Comparison of ENCODE assay signal across 8 cellular contexts in genomic region chr3:127598841-127599570, GRCh38. TPM values are rescaled to one million over a fixed set of nuclear protein-coding genes. Genes with fewer than 3 reads are reported as not detected.
DNase-seq lines count a peak whose midpoint lies in the region; ATAC-seq, FAIRE-seq and TF ChIP-seq lines count a peak whose summit lies in the region.

No MANE protein-coding gene starts in this region.

- TF ChIP-seq RAD21 in GM12878 (IDR thresholded peaks at IDR 0.05; ENCODE audit: insufficient read depth, low read depth, low read length), result no peak

- H3K27ac Mint-ChIP-seq in mesothelial cell of epicardium, result peak overlapping the region; percentile 74

- H3K9me3 Mint-ChIP-seq in mesothelial cell of epicardium, result no peaks in the 10 kb centered on the region

- H3K4me1 ChIP-seq in ACC112 (ENCODE audit: control insufficient read depth, insufficient read depth, low read length, unreplicated experiment), result peaks cover 33% of the 10 kb centered on the region
- H3K4me1 ChIP-seq in GM12878 (ENCODE audit: control insufficient read depth, insufficient read depth, low read length), result peaks cover 18% of the 10 kb centered on the region

- H3K27ac ChIP-seq in ACC112 (ENCODE audit: low read depth, low read length) (peak overlapping the region; percentile 76), GM12878 (ENCODE audit: control insufficient read depth, insufficient read depth) (peak overlapping the region; percentile 91)

- H2AFZ ChIP-seq in ACC112 (ENCODE audit: low read length, unreplicated experiment) (no peak overlapping the region), GM12878 (ENCODE audit: control insufficient read depth, low read depth, low read length) (no peak overlapping the region; the same call in 1 of the 2 replicates)

- DNase-seq in HFF-Myc (ENCODE audit: extremely low read depth, low read depth), result no peak
- DNase-seq in GM12878 (ENCODE audit: low read depth, low spot score), result no peak
- DNase-seq in mesothelial cell of epicardium (ENCODE audit: low spot score in 2 of 2, unreplicated experiment in 2 of 2), result no peak
- DNase-seq in NCI-H2227 treated with DMSO at 0.1 percent for 48 hours (lab: John Stamatoyannopoulos, UW), result no peak
- no peak for DNase-seq in cerebellar nuclear complex (lab: John Stamatoyannopoulos, UW)
- DNase-seq in NCI-H748 (lab: John Stamatoyannopoulos, UW; ENCODE audit: unreplicated experiment), result no peak

- TF ChIP-seq POLR2A in GM12878 (IDR thresholded peaks at IDR 0.05; ENCODE audit: low read depth, low read length), result no peak

- peak overlapping the region; percentile 81 for H3K4me3 ChIP-seq in ACC112 (ENCODE audit: low read depth, low read length)
- H3K4me3 ChIP-seq in HFF-Myc (replicated peaks; ENCODE audit: low read depth, low read length), result peak overlapping the region; percentile 81
- H3K4me3 ChIP-seq in GM12878, result peak overlapping the region; percentile 94

- WGBS in GM12878 (ENCODE audit: insufficient coverage, insufficient replicate concordance, low lambda C conversion rate, missing lambda C conversion rate), result 30% methylated on average over 14 of the region's 14 CpGs

- H3K27me3 Mint-ChIP-seq in mesothelial cell of epicardium (ENCODE audit: low read depth), result no peaks in the 10 kb centered on the region

- H3K4me2 ChIP-seq in GM12878 (ENCODE audit: control insufficient read depth, insufficient read depth), result peak overlapping the region; percentile 72

- peak overlapping the region; percentile 99 for H3K9ac ChIP-seq in GM12878 (ENCODE audit: control insufficient read depth, insufficient read depth, low read length)

- FAIRE-seq in GM12878 (lab: Jason Lieb, UNC), result no peak

- SMC1A ChIA-PET in GM12878 (lab: Charles Lee; ENCODE audit: uncharacterized antibody, unreplicated experiment), result interaction anchor here (0.7 to 2.0 kb wide), 6 partner anchors 10 to 154 kb away, joined by 3 to 9 read pairs (median 3); no protein-coding TSS in a partner anchor

- TF ChIP-seq CTCF in HFF-Myc (IDR thresholded peaks at IDR 0.05; ENCODE audit: low read depth, low read length, missing control alignments), result no peak
- no peak for TF ChIP-seq CTCF in GM12878 (IDR thresholded peaks at IDR 0.05 in 2 of 3, conservative IDR thresholded peaks at IDR 0.05 in 1 of 3; ENCODE audit: control insufficient read depth in 2 of 3, extremely low read depth in 1 of 3, insufficient read depth in 1 of 3, low read depth in 3 of 3, low read length in 3 of 3)
- no peak for TF ChIP-seq CTCF in mesothelial cell of epicardium (IDR thresholded peaks at IDR 0.05; ENCODE audit: unreplicated experiment)

- H3K4me3 Mint-ChIP-seq in mesothelial cell of epicardium, result peak overlapping the region; percentile 69

- H3K79me2 ChIP-seq in ACC112 (ENCODE audit: control insufficient read depth, insufficient read depth, low read length, unreplicated experiment) (peaks cover 44% of the 10 kb centered on the region), GM12878 (ENCODE audit: control insufficient read depth, insufficient read depth, low read length) (peaks cover 55% of the 10 kb centered on the region)

- no peak for TF ChIP-seq EP300 in GM12878 (IDR thresholded peaks at IDR 0.05; ENCODE audit: borderline replicate concordance in 1 of 2, control insufficient read depth in 1 of 2, low read depth in 2 of 2, low read length in 2 of 2)

- RAD21 ChIA-PET in GM12878 (lab: Charles Lee; ENCODE audit: unreplicated experiment), result interaction anchor here (1.4 to 3.0 kb wide), 4 partner anchors 7 to 245 kb away, joined by 3 to 11 read pairs (median 6); no protein-coding TSS in a partner anchor

- POLR2A ChIA-PET in GM12878 (lab: Charles Lee), result interaction anchor here (0.6 to 3.5 kb wide), 4 partner anchors 9 to 155 kb away, joined by 4 to 39 read pairs (median 4); no protein-coding TSS in a partner anchor

- CTCF ChIA-PET in GM12878 (lab: Yijun Ruan, JAX), result interaction anchor here (0.6 to 4.5 kb wide), 6 partner anchors 12 to 195 kb away, joined by 3 to 33 read pairs (median 3); no protein-coding TSS in a partner anchor

- no TSS peak for BruUV-seq in GM12878 (replicated peaks; lab: Mats Ljungman, UMichigan)

- ATAC-seq in GM12878 (no peak), HG03159 (IDR thresholded peaks at IDR 0.05; ENCODE audit: unreplicated experiment) (no peak)

- H3K9me3 ChIP-seq in GM12878 (replicated peaks; ENCODE audit: control insufficient read depth, insufficient read depth, low read length), result no peaks in the 10 kb centered on the region

- in situ Hi-C loops in GM12878 (cut with MboI), result no loop called here

- H3K36me3 Mint-ChIP-seq in mesothelial cell of epicardium, result peaks cover 16% of the 10 kb centered on the region

- H3K4me1 Mint-ChIP-seq in mesothelial cell of epicardium, result peaks cover 24% of the 10 kb centered on the region

- intact Hi-C loops in GM12878 (cut with micrococcal nuclease; ENCODE audit: unreplicated experiment), result loop anchor here (5.0 kb wide), 1 partner anchor 153 kb away; no protein-coding TSS in a partner anchor

- H3K36me3 ChIP-seq in ACC112 (ENCODE audit: insufficient read depth, low read length) (peaks cover 33% of the 10 kb centered on the region), GM12878 (ENCODE audit: control insufficient read depth in 2 of 2, insufficient read depth in 2 of 2, low read length in 1 of 2) (peaks cover 4 to 15% of the 10 kb centered on the region in 2 experiments)

- no peaks in the 10 kb centered on the region for H3K27me3 ChIP-seq in ACC112 (ENCODE audit: insufficient read depth, low read length)
- no peaks in the 10 kb centered on the region for H3K27me3 ChIP-seq in GM12878 (replicated peaks in 1 of 2; ENCODE audit: control insufficient read depth in 2 of 2, insufficient read depth in 2 of 2, low read length in 1 of 2)

- no peaks in the 10 kb centered on the region for H4K20me1 ChIP-seq in GM12878 (ENCODE audit: control insufficient read depth, insufficient read depth)

TF ChIP-seq in GM12878, 131 proteins besides CTCF, POLR2A, EP300 and RAD21 (continues in another document):
- no peak for TF ChIP-seq TCF3 (IDR thresholded peaks at IDR 0.05; ENCODE audit: borderline replicate concordance, insufficient read depth, low read depth, low read length)

RNA-seq across cellular contexts. Expression of gene MCM2, which starts 0.8 kb away (rescaled TPM):
- total RNA-seq in GM12878 (2013; cell fraction: nucleolus; rRNA removed), result 84.2 and 104 TPM in 2 replicates
- total RNA-seq in GM12878 (2014; rRNA removed), result 210 and 229 TPM in 2 replicates
- total RNA-seq in GM12878 (2014; rRNA removed; fragmentation: Illumina TruSeq; extraction: Trizol), result 89.8 and 107 TPM in 2 replicates
- 218 and 229 TPM in 2 replicates for total RNA-seq in GM12878 (2021)
- polyA plus RNA-seq in GM12878 (2011; ENCODE audit: low read depth), result 51.9 TPM
- 79.0 and 170 TPM in 2 replicates for polyA plus RNA-seq in GM12878 (2011; rRNA removed)
- 174 and 221 TPM in 2 replicates for polyA plus RNA-seq in GM12878 (2011; cell fraction: cytosol; rRNA removed)
- polyA plus RNA-seq in GM12878 (2011; cell fraction: nucleus; rRNA removed), result 218 and 309 TPM in 2 replicates
- polyA plus RNA-seq in GM12878 (2012), result 77.5 and 91.8 TPM in 2 replicates
- 38.9 and 88.2 TPM in 2 replicates for polyA plus RNA-seq in GM12878 (2014; fragmentation: Illumina TruSeq; extraction: Trizol)
- polyA plus RNA-seq in GM12878 (2014; fragmentation: Nextera tagmentation; extraction: Ambion mirVana), result 10 to 100 TPM in 1 of 2 experiments, 1 to 10 TPM in 1; 8.6 to 14.4 TPM
- polyA plus RNA-seq in GM12878 (2014; rRNA removed), result 140 and 167 TPM in 2 replicates
- 100 to 1,000 TPM; 200 to 222 TPM for polyA plus RNA-seq in GM12878 (2016; fragmentation: Nextera tagmentation; extraction: Ambion mirVana)
- 272 and 323 TPM in 2 replicates for polyA minus RNA-seq in GM12878 (2011; rRNA and poly(A)+ RNA removed)
- 143 and 145 TPM in 2 replicates for polyA minus RNA-seq in GM12878 (2011; cell fraction: cytosol; rRNA and poly(A)+ RNA removed)
- polyA minus RNA-seq in GM12878 (2011; cell fraction: nucleus; rRNA and poly(A)+ RNA removed), result 66.6 and 116 TPM in 2 replicates
- 55.2 to 59.1 TPM (median 58.7 TPM) in 3 replicates for total RNA-seq in mesothelial cell of epicardium

RNA-seq across cellular contexts. Expression of gene TPRA1, which starts 8.5 kb away (rescaled TPM):
- 27.5 and 31.1 TPM in 2 replicates for total RNA-seq in GM12878 (2013; cell fraction: nucleolus; rRNA removed)
- total RNA-seq in GM12878 (2014; rRNA removed) (32.7 and 35.7 TPM in 2 replicates), GM12878 (2014; rRNA removed; fragmentation: Illumina TruSeq; extraction: Trizol) (11.1 and 11.4 TPM in 2 replicates), GM12878 (2021) (24.4 and 30.4 TPM in 2 replicates), mesothelial cell of epicardium (37.2 to 39.0 TPM (median 37.2 TPM) in 3 replicates)
- polyA plus RNA-seq in GM12878 (2011; ENCODE audit: low read depth), result 9.5 TPM
- polyA plus RNA-seq in GM12878 (2011; rRNA removed) (9.8 and 22.9 TPM in 2 replicates), GM12878 (2014; fragmentation: Illumina TruSeq; extraction: Trizol) (4.2 and 12.8 TPM in 2 replicates), GM12878 (2014; fragmentation: Nextera tagmentation; extraction: Ambion mirVana) (1 to 10 TPM; 1.8 to 3.6 TPM), GM12878 (2014; rRNA removed) (33.3 and 33.7 TPM in 2 replicates), GM12878 (2016; fragmentation: Nextera tagmentation; extraction: Ambion mirVana) (10 to 100 TPM; 34.2 to 39.6 TPM)
- polyA plus RNA-seq in GM12878 (2011; cell fraction: cytosol; rRNA removed), result 32.8 and 41.1 TPM in 2 replicates
- polyA plus RNA-seq in GM12878 (2011; cell fraction: nucleus; rRNA removed), result 81.9 and 90.1 TPM in 2 replicates
- 18.3 and 20.8 TPM in 2 replicates for polyA plus RNA-seq in GM12878 (2012)
- polyA minus RNA-seq in GM12878 (2011; rRNA and poly(A)+ RNA removed), result 23.4 and 34.6 TPM in 2 replicates
- polyA minus RNA-seq in GM12878 (2011; cell fraction: cytosol; rRNA and poly(A)+ RNA removed), result 13.5 and 14.8 TPM in 2 replicates
- polyA minus RNA-seq in GM12878 (2011; cell fraction: nucleus; rRNA and poly(A)+ RNA removed), result 19.2 and 27.0 TPM in 2 replicates

RNA-seq across cellular contexts. Expression of gene PODXL2, which starts 30.0 kb away (rescaled TPM):
- not detected in 2 replicates for total RNA-seq in GM12878 (2013; cell fraction: nucleolus; rRNA removed)
- 21.0 and 24.3 TPM in 2 replicates for total RNA-seq in GM12878 (2014; rRNA removed)
- total RNA-seq in GM12878 (2014; rRNA removed; fragmentation: Illumina TruSeq; extraction: Trizol), result 12.4 and 13.2 TPM in 2 replicates
- total RNA-seq in GM12878 (2021), result 22.2 and 24.4 TPM in 2 replicates
- polyA plus RNA-seq in GM12878 (2011; ENCODE audit: low read depth), result 0.43 TPM
- not detected in 2 replicates for polyA plus RNA-seq in GM12878 (2011; rRNA removed)
- polyA plus RNA-seq in GM12878 (2011; cell fraction: cytosol; rRNA removed), result not detected in 2 replicates
- not detected in 2 replicates for polyA plus RNA-seq in GM12878 (2011; cell fraction: nucleus; rRNA removed)
- 1.3 and 2.1 TPM in 2 replicates for polyA plus RNA-seq in GM12878 (2012)
- 6.9 and 10.3 TPM in 2 replicates for polyA plus RNA-seq in GM12878 (2014; fragmentation: Illumina TruSeq; extraction: Trizol)
- under 1 TPM in 1 of 2 experiments, not detected in 1; 0.03 TPM for polyA plus RNA-seq in GM12878 (2014; fragmentation: Nextera tagmentation; extraction: Ambion mirVana)
- polyA plus RNA-seq in GM12878 (2014; rRNA removed), result 22.5 and 25.4 TPM in 2 replicates
- 10 to 100 TPM; 12.0 to 14.0 TPM for polyA plus RNA-seq in GM12878 (2016; fragmentation: Nextera tagmentation; extraction: Ambion mirVana)
- not detected in 2 replicates for polyA minus RNA-seq in GM12878 (2011; rRNA and poly(A)+ RNA removed)
- polyA minus RNA-seq in GM12878 (2011; cell fraction: cytosol; rRNA and poly(A)+ RNA removed), result 0.62 TPM in 1 of 2 replicates, not detected in the other
- 0.19 TPM in 1 of 2 replicates, not detected in the other for polyA minus RNA-seq in GM12878 (2011; cell fraction: nucleus; rRNA and poly(A)+ RNA removed)
- total RNA-seq in mesothelial cell of epicardium, result 25.5 to 29.7 TPM (median 27.1 TPM) in 3 replicates
